22 cellular contexts compared by ENCODE assay signal in the genomic region with DNA sequence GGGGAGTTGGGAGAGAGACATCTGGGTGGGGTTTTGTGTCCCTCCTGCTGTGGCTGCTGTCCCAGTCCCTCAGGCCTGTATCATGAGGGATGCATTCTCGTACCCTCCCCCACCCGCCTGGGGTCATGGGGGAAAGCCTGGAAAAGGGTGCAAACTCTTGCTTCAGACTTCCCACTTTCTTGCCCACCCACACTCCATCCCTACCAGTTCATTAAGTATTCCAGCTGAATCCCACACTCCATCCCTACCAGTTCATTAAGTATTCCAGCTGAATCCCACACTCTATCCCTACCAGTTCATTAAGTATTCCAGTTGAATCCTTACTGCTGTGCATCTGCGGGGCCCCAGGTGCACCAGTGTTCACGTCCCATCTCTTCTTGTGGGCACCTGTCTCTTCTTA.
DNase-seq lines count a peak whose midpoint lies in the region; ATAC-seq, FAIRE-seq and TF ChIP-seq lines count a peak whose summit lies in the region.
"Had no signal": no experiment of that assay in that cellular context is flagged by ENCODE, and none has a peak within 500 bp of the region (broad histone marks: within the 10 kb centered on the region; RNA-seq: fewer than 3 reads in every experiment).

No MANE protein-coding gene starts in this region.

- CTCF ChIA-PET in HEK293 (lab: Yijun Ruan, JAX): interaction anchor here (0.8 to 1.9 kb wide), 4 partner anchors 10 to 139 kb away, joined by 3 to 6 read pairs (median 4); no protein-coding TSS in a partner anchor

- H3K27ac Mint-ChIP-seq in brain (peak overlapping the region in 3 of 5 experiments; percentile 24 to 74 (median 53)), nephron (peak overlapping the region; percentile 68 to 85 (median 76))
- H3K27ac Mint-ChIP-seq: CD4-positive, alpha-beta memory T cell; GM23338; HFFc6 had no signal

- peaks cover 12% of the 10 kb centered on the region for H3K27me3 Mint-ChIP-seq in brain
- H3K27me3 Mint-ChIP-seq in nephron (ENCODE audit: low read depth): peaks cover 9% of the 10 kb centered on the region

- peaks cover 25% of the 10 kb centered on the region for H3K4me1 ChIP-seq in HEK293 (ENCODE audit: control insufficient read depth, insufficient read depth, low read length)
- H3K4me1 ChIP-seq: A549 had no signal

- H3K36me3 Mint-ChIP-seq in brain: no peaks in the 10 kb centered on the region
- H3K36me3 Mint-ChIP-seq in nephron (ENCODE audit: low read depth): no peaks in the 10 kb centered on the region
- H3K36me3 Mint-ChIP-seq: CD4-positive, alpha-beta memory T cell had no signal

- DNase-seq in HTR-8/SVneo (ENCODE audit: insufficient read length, low spot score): no peak
- DNase-seq: 8988T; C1 segment of cervical spinal cord; CD4-positive, alpha-beta memory T cell; COR-L47; DMS 273 treated with DMSO at 0.1 percent for 48 hours; DMS79; EL; GDM1; HFFc6 had no signal

- ATAC-seq in HG02610 (IDR thresholded peaks at IDR 0.05; ENCODE audit: unreplicated experiment) (no peak), GM21825 (IDR thresholded peaks at IDR 0.05; ENCODE audit: unreplicated experiment) (no peak)
- ATAC-seq: A549, GM12878, HCT116 had no signal

- H3K9me3 ChIP-seq in HEK293 (ENCODE audit: control insufficient read depth, insufficient read depth, low read depth, low read length): no peaks in the 10 kb centered on the region
- H3K9me3 ChIP-seq: A549 had no signal

- FAIRE-seq in HTR-8/SVneo (lab: Jason Lieb, UNC): no peak
- FAIRE-seq: A549, D721Med, GM12878, GM19239 had no signal

- H3K4me3 Mint-ChIP-seq in brain (no peak overlapping the region), nephron (no peak overlapping the region)
- H3K4me3 Mint-ChIP-seq: CD4-positive, alpha-beta memory T cell; GM23338; H9; HFFc6 had no signal

- H3K4me1 Mint-ChIP-seq in brain (peaks cover 33% of the 10 kb centered on the region), nephron (peaks cover 49% of the 10 kb centered on the region)
- H3K4me1 Mint-ChIP-seq: CD4-positive, alpha-beta memory T cell had no signal

- H3K9me3 Mint-ChIP-seq in brain (peaks cover 0 to 11% (median 0%) of the 10 kb centered on the region in 5 experiments), nephron (no peaks in the 10 kb centered on the region)
- H3K9me3 Mint-ChIP-seq: CD4-positive, alpha-beta memory T cell; GM23338; H9; HFFc6 had no signal

- POLR2A ChIA-PET in HEK293 (lab: Yijun Ruan, JAX): no interaction called here

- no peak overlapping the region for H3K4me3 ChIP-seq in HEK293 (ENCODE audit: low read depth, low read length)
- H3K4me3 ChIP-seq: A549, GM12878, GM23338 had no signal

- TF ChIP-seq CTCF in HEK293 (tag by site-specific recombination; IDR thresholded peaks at IDR 0.05): no peak
- no peak for TF ChIP-seq CTCF in brain (conservative IDR thresholded peaks at IDR 0.05)
- TF ChIP-seq CTCF in nephron (IDR thresholded peaks at IDR 0.05; ENCODE audit: unreplicated experiment in 3 of 3): no peak

- H3K36me3 ChIP-seq in HEK293 (ENCODE audit: control insufficient read depth in 2 of 2, insufficient read depth in 1 of 2, low read length in 2 of 2): no peaks in the 10 kb centered on the region

- no peak overlapping the region; the same call in 1 of the 2 replicates for H3K27ac ChIP-seq in HEK293 (ENCODE audit: extremely low read depth, low read depth, low read length)
- H3K27ac ChIP-seq: A549 had no signal

TF ChIP-seq in HEK293, 187 proteins besides CTCF, POLR2A, EP300 and RAD21:
- TF ChIP-seq ZNF785 (tag by site-specific recombination; IDR thresholded peaks at IDR 0.05): no peak
- TF ChIP-seq ZBTB17 (tag by site-specific recombination; IDR thresholded peaks at IDR 0.05): no peak
- TF ChIP-seq ZFHX2 (tag by site-specific recombination; conservative IDR thresholded peaks at IDR 0.05): peak; percentile 56
- TF ChIP-seq KLF10 (tag by site-specific recombination; IDR thresholded peaks at IDR 0.05): no peak
- peak; percentile 79 for TF ChIP-seq EGR2 (tag by site-specific recombination; IDR thresholded peaks at IDR 0.05; ENCODE audit: low read depth)
